In genomic region chr5:76818844-76819831, GRCh38 we compare ENCODE assay signal across 8 cellular contexts. TPM values are rescaled to one million over a fixed set of nuclear protein-coding genes. Genes with fewer than 3 reads are reported as not detected.
DNase-seq lines count a peak whose midpoint lies in the region; ATAC-seq and TF ChIP-seq lines count a peak whose summit lies in the region.

Gene F2RL1 (plus strand): TSS chr5:76819030. CDS start chr5:76819183, 153 bp downstream.

- CTCF ChIA-PET in naive thymus-derived CD4-positive, alpha-beta T cell (lab: Charles Lee): interaction anchor here (0.6 kb wide), 1 partner anchor 236 kb away, joined by 3 read pairs; no protein-coding TSS in a partner anchor

- H3K9me3 ChIP-seq in naive thymus-derived CD4-positive, alpha-beta T cell (ENCODE audit: control insufficient read depth in 2 of 3, low read length in 3 of 3): no peaks in the 10 kb centered on the region

- peaks cover 68% of the 10 kb centered on the region for H3K27me3 Mint-ChIP-seq in activated T-helper 1 cell treated with anti-CD3 and anti-CD28 coated beads, Interleukin-12 subunit alpha, Interleukin-12 subunit beta, Interleukin-2, Interleukin-4 antibody, amounts not matched to agents 30 ng/mL and 10 ng/mL and 1 ng/mL, durations not matched to agents 14 hours and 24 hours and 36 hours (ENCODE audit: insufficient read depth)
- H3K27me3 Mint-ChIP-seq in naive thymus-derived CD4-positive, alpha-beta T cell: peaks cover 0 to 70% (median 29%) of the 10 kb centered on the region in 5 donors
- peaks cover 41% of the 10 kb centered on the region for H3K27me3 Mint-ChIP-seq in stimulated activated naive CD8-positive, alpha-beta T cell treated with anti-CD3 and anti-CD28 coated beads, Interleukin-15, Interleukin-2, amounts not matched to agents 100 ng/mL and 50 ng/mL, for 24 hours

- no peaks in the 10 kb centered on the region for H3K9me3 Mint-ChIP-seq in activated T-helper 1 cell treated with anti-CD3 and anti-CD28 coated beads, Interleukin-12 subunit alpha, Interleukin-12 subunit beta, Interleukin-2, Interleukin-4 antibody, amounts not matched to agents 30 ng/mL and 10 ng/mL and 1 ng/mL, durations not matched to agents 14 hours and 24 hours and 36 hours
- peaks cover 0 to 5% (median 0%) of the 10 kb centered on the region in 11 donors for H3K9me3 Mint-ChIP-seq in naive thymus-derived CD4-positive, alpha-beta T cell
- no peaks in the 10 kb centered on the region for H3K9me3 Mint-ChIP-seq in stimulated activated naive CD8-positive, alpha-beta T cell treated with anti-CD3 and anti-CD28 coated beads, Interleukin-15, Interleukin-2, amounts not matched to agents 100 ng/mL and 50 ng/mL, for 24 hours

- no peak for DNase-seq in GM12865 (ENCODE audit: low read depth)
- DNase-seq in NCI-H748 treated with DMSO at 0.1 percent for 48 hours (lab: John Stamatoyannopoulos, UW): peak; percentile 74
- peak; percentile 17 for DNase-seq in activated T-helper 1 cell treated with anti-CD3 and anti-CD28 coated beads, Interleukin-12 subunit alpha, Interleukin-12 subunit beta, Interleukin-2, Interleukin-4 antibody, amounts not matched to agents 30 ng/mL and 10 ng/mL and 1 ng/mL, durations not matched to agents 14 hours and 24 hours and 36 hours (ENCODE audit: low spot score)
- peak; percentile 68 for DNase-seq in fibroblast of mammary gland (ENCODE audit: low read depth)
- DNase-seq in naive thymus-derived CD4-positive, alpha-beta T cell: peak; percentile 17 to 44 (median 37)

- peak; percentile 78 for ATAC-seq in naive thymus-derived CD4-positive, alpha-beta T cell
- ATAC-seq in GM21717 (IDR thresholded peaks at IDR 0.05; ENCODE audit: unreplicated experiment) (no peak), HG03571 (IDR thresholded peaks at IDR 0.05; ENCODE audit: unreplicated experiment) (no peak)

- intact Hi-C loops in activated T-helper 1 cell treated with anti-CD3 and anti-CD28 coated beads, Interleukin-12 subunit alpha, Interleukin-12 subunit beta, Interleukin-2, Interleukin-4 antibody, amounts not matched to agents 30 ng/mL and 10 ng/mL and 1 ng/mL, durations not matched to agents 14 hours and 24 hours and 36 hours (cut with micrococcal nuclease): loop anchor here (1.0 kb wide), 1 partner anchor 29 kb away; no protein-coding TSS in a partner anchor
- intact Hi-C loops in naive thymus-derived CD4-positive, alpha-beta T cell (cut with micrococcal nuclease): loop anchor here (1.0 to 5.0 kb wide), 3 partner anchors 28 to 38 kb away; partner anchors contain the start of gene S100Z (in 1 of the 2)

- no peaks in the 10 kb centered on the region for H3K27me3 ChIP-seq in naive thymus-derived CD4-positive, alpha-beta T cell (ENCODE audit: control insufficient read depth in 2 of 2, insufficient read depth in 2 of 2, low read length in 2 of 2)

- H3K36me3 ChIP-seq in naive thymus-derived CD4-positive, alpha-beta T cell (ENCODE audit: control insufficient read depth in 2 of 3, insufficient read depth in 3 of 3, low read length in 3 of 3): peaks cover 0 to 5% (median 0%) of the 10 kb centered on the region in 3 experiments

- H3K36me3 Mint-ChIP-seq in activated T-helper 1 cell treated with anti-CD3 and anti-CD28 coated beads, Interleukin-12 subunit alpha, Interleukin-12 subunit beta, Interleukin-2, Interleukin-4 antibody, amounts not matched to agents 30 ng/mL and 10 ng/mL and 1 ng/mL, durations not matched to agents 14 hours and 24 hours and 36 hours (ENCODE audit: low read depth): peaks cover 2% of the 10 kb centered on the region
- peaks cover 0 to 5% (median 4%) of the 10 kb centered on the region in 5 donors for H3K36me3 Mint-ChIP-seq in naive thymus-derived CD4-positive, alpha-beta T cell
- H3K36me3 Mint-ChIP-seq in stimulated activated naive CD8-positive, alpha-beta T cell treated with anti-CD3 and anti-CD28 coated beads, Interleukin-15, Interleukin-2, amounts not matched to agents 100 ng/mL and 50 ng/mL, for 24 hours (ENCODE audit: low read depth): no peaks in the 10 kb centered on the region

- H3K4me3 ChIP-seq in GM12865 (ENCODE audit: low read depth, low read length): peak within 1 kb of the TSS; percentile 47
- H3K4me3 ChIP-seq in fibroblast of mammary gland (ENCODE audit: control insufficient read depth, low read depth, low read length): peak within 1 kb of the TSS; percentile 72
- peak within 1 kb of the TSS; percentile 89 for H3K4me3 ChIP-seq in naive thymus-derived CD4-positive, alpha-beta T cell (ENCODE audit: low read length)

- H3K27ac ChIP-seq in naive thymus-derived CD4-positive, alpha-beta T cell (ENCODE audit: low read depth, low read length): peak within 1 kb of the TSS; percentile 38

- peaks cover 9% of the 10 kb centered on the region for H3K4me1 Mint-ChIP-seq in activated T-helper 1 cell treated with anti-CD3 and anti-CD28 coated beads, Interleukin-12 subunit alpha, Interleukin-12 subunit beta, Interleukin-2, Interleukin-4 antibody, amounts not matched to agents 30 ng/mL and 10 ng/mL and 1 ng/mL, durations not matched to agents 14 hours and 24 hours and 36 hours (ENCODE audit: low read depth)
- H3K4me1 Mint-ChIP-seq in naive thymus-derived CD4-positive, alpha-beta T cell: peaks cover 8 to 24% (median 16%) of the 10 kb centered on the region in 7 donors
- H3K4me1 Mint-ChIP-seq in stimulated activated naive CD8-positive, alpha-beta T cell treated with anti-CD3 and anti-CD28 coated beads, Interleukin-15, Interleukin-2, amounts not matched to agents 100 ng/mL and 50 ng/mL, for 24 hours (ENCODE audit: low read depth): peaks cover 10% of the 10 kb centered on the region

- TF ChIP-seq CTCF in GM12865 (IDR thresholded peaks at IDR 0.05; ENCODE audit: insufficient read depth, low read depth, low read length, missing control alignments) (no peak), fibroblast of mammary gland (conservative IDR thresholded peaks at IDR 0.05; ENCODE audit: control insufficient read depth, insufficient read depth, low read depth, low read length) (no peak)

- no peak within 1 kb of the TSS for H3K27ac Mint-ChIP-seq in activated T-helper 1 cell treated with anti-CD3 and anti-CD28 coated beads, Interleukin-12 subunit alpha, Interleukin-12 subunit beta, Interleukin-2, Interleukin-4 antibody, amounts not matched to agents 30 ng/mL and 10 ng/mL and 1 ng/mL, durations not matched to agents 14 hours and 24 hours and 36 hours
- H3K27ac Mint-ChIP-seq in naive thymus-derived CD4-positive, alpha-beta T cell: peak within 1 kb of the TSS in 5 of 9 donors; percentile 41 to 76 (median 56)
- no peak within 1 kb of the TSS for H3K27ac Mint-ChIP-seq in stimulated activated naive CD8-positive, alpha-beta T cell treated with anti-CD3 and anti-CD28 coated beads, Interleukin-15, Interleukin-2, amounts not matched to agents 100 ng/mL and 50 ng/mL, for 24 hours

- H3K4me3 Mint-ChIP-seq in activated T-helper 1 cell treated with anti-CD3 and anti-CD28 coated beads, Interleukin-12 subunit alpha, Interleukin-12 subunit beta, Interleukin-2, Interleukin-4 antibody, amounts not matched to agents 30 ng/mL and 10 ng/mL and 1 ng/mL, durations not matched to agents 14 hours and 24 hours and 36 hours: peak within 1 kb of the TSS; percentile 74
- H3K4me3 Mint-ChIP-seq in naive thymus-derived CD4-positive, alpha-beta T cell: peak within 1 kb of the TSS; percentile 80 to 93 (median 86)
- peak within 1 kb of the TSS; percentile 78 for H3K4me3 Mint-ChIP-seq in stimulated activated naive CD8-positive, alpha-beta T cell treated with anti-CD3 and anti-CD28 coated beads, Interleukin-15, Interleukin-2, amounts not matched to agents 100 ng/mL and 50 ng/mL, for 24 hours

- H3K4me1 ChIP-seq in naive thymus-derived CD4-positive, alpha-beta T cell (ENCODE audit: control insufficient read depth in 2 of 2, insufficient read depth in 2 of 2, low read length in 2 of 2): peaks cover 7 to 9% of the 10 kb centered on the region in 2 donors

- POLR2A ChIA-PET in naive thymus-derived CD4-positive, alpha-beta T cell (lab: Charles Lee): interaction anchor here (0.6 kb wide), 1 partner anchor 30 kb away, joined by 3 read pairs; the partner anchor contains the start of gene S100Z

RNA-seq across cellular contexts. Expression of gene F2RL1, which starts in this region (rescaled TPM):
- 0.26 and 0.32 TPM in 2 replicates for total RNA-seq in activated T-helper 1 cell treated with anti-CD3 and anti-CD28 coated beads, Interleukin-12 subunit alpha, Interleukin-12 subunit beta, Interleukin-2, Interleukin-4 antibody, amounts not matched to agents 30 ng/mL and 10 ng/mL and 1 ng/mL, durations not matched to agents 14 hours and 24 hours and 36 hours
- total RNA-seq in naive thymus-derived CD4-positive, alpha-beta T cell: 1 to 10 TPM in 4 of 5 experiments, under 1 TPM in 1; 0.48 to 3.2 (median 2.7) TPM
- 1 to 10 TPM; 3.2 to 6.2 TPM for polyA plus RNA-seq in naive thymus-derived CD4-positive, alpha-beta T cell

Comparison
In these comparisons a context has a peak if more than half of its experiments do, and no peak if none do; other contexts are left out.
1. Peak in DNase-seq in activated T-helper 1 cell treated with anti-CD3 and anti-CD28 coated beads, Interleukin-12 subunit alpha, Interleukin-12 subunit beta, Interleukin-2, Interleukin-4 antibody, amounts not matched to agents 30 ng/mL and 10 ng/mL and 1 ng/mL, durations not matched to agents 14 hours and 24 hours and 36 hours; RNA of the gene not detected or under 1 TPM.
2. H3K27ac Mint-ChIP-seq: peak in naive thymus-derived CD4-positive, alpha-beta T cell (5 of 9); none in activated T-helper 1 cell treated with anti-CD3 and anti-CD28 coated beads, Interleukin-12 subunit alpha, Interleukin-12 subunit beta, Interleukin-2, Interleukin-4 antibody, amounts not matched to agents 30 ng/mL and 10 ng/mL and 1 ng/mL, durations not matched to agents 14 hours and 24 hours and 36 hours (single experiment) and stimulated activated naive CD8-positive, alpha-beta T cell treated with anti-CD3 and anti-CD28 coated beads, Interleukin-15, Interleukin-2, amounts not matched to agents 100 ng/mL and 50 ng/mL, for 24 hours (single experiment).
3. Peak in every context shown above with its lines, with median percentiles within 50 percentile points of each other: H3K4me3 ChIP-seq and H3K4me3 Mint-ChIP-seq.